ENCODE assay signal across 8 cellular contexts in the genomic region with DNA sequence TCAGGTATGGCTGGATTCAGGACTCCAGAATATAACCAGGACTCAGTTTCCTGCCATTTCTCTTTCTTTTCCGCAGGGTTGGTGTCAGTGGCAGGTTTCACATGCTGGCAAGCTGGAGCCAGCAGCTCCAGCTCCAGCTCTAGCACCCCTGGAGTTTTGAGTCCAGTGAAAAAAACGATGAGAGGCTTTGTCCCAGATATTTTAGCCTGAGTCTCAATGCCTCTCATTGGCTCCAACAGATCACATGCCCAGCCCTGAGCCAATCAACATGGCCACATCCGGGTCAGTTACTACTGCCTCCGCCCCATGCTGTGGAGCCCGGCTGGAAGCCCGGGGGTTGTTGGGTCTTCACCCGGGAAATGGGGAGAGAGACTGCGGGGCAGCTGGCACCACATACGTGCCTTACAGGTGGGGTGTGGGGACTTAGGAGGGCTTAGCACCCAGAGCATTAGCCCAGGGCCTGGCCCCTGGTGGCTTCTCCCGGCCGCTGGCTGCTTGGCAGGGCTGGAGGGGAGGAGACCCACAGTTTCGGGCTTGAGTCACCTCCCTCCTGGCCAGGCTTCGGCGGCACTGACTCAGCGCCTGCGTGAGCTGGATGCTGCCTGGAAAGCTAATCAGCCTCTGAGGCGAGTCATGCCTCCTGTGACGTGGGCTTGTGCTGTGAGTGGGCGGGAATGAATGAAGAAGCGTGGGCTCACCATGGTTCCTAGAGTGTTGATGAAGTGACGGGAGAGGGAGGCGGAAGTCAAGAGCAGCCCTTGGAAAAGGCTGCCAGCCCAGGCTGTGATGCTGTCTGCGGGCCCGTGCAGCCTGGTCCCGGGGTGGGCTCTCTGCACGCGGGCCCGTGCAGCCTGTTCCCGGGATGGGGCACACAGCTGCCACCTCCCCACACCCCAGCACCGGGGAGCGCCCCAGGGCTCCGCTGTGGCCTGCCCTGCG. TPM values are rescaled to one million over a fixed set of nuclear protein-coding genes. Genes with fewer than 3 reads are reported as not detected.
DNase-seq lines count a peak whose midpoint lies in the region; ATAC-seq and TF ChIP-seq lines count a peak whose summit lies in the region.

No MANE protein-coding gene starts in this region.

- TF ChIP-seq CTCF in AG10803 (conservative IDR thresholded peaks at IDR 0.05; ENCODE audit: low read length) (no peak; the same call in 1 of the 2 replicates), GM23338 (conservative IDR thresholded peaks at IDR 0.05; ENCODE audit: low read depth in 2 of 2) (no peak), heart left ventricle (IDR thresholded peaks at IDR 0.05) (peak in 1 of 12 donors; percentile 19), tibial nerve (IDR thresholded peaks at IDR 0.05) (peak in 2 of 5 experiments; percentile 28 to 56)

- no peak overlapping the region for H3K4me3 Mint-ChIP-seq in GM23338
- H3K4me3 Mint-ChIP-seq in T-helper 17 cell, result peak overlapping the region; percentile 91

- peak; percentile 99 for DNase-seq in AG10803 (ENCODE audit: low read depth)
- peak; percentile 64 for DNase-seq in GM23338 (ENCODE audit: low spot score)
- peak; percentile 54 to 68 for DNase-seq in NCI-H187 (lab: John Stamatoyannopoulos, UW)
- peak; percentile 61 to 72 (median 61) for DNase-seq in T-helper 17 cell
- DNase-seq in amniotic stem cell (lab: John Stamatoyannopoulos, UW), result peak; percentile 98
- peak; percentile 94 to 98 (median 96) for DNase-seq in heart left ventricle
- peak; percentile 92 to 99 (median 97) for DNase-seq in posterior cingulate gyrus
- peak; percentile 88 to 93 for DNase-seq in tibial nerve (ENCODE audit: low spot score in 2 of 2)

- no peaks in the 10 kb centered on the region for H3K9me2 ChIP-seq in GM23338 (ENCODE audit: insufficient read depth)

- 0 out of 2 replicates have a peak, but pooled peaks cover 13% of the 10 kb centered on the region for H3F3A ChIP-seq in GM23338 (replicated peaks; ENCODE audit: low read depth)

- ATAC-seq in GM23338, result peak; percentile 82
- ATAC-seq in T-helper 17 cell, result peak; percentile 95
- peak; percentile 96 to 97 (median 96) for ATAC-seq in heart left ventricle

- intact Hi-C loops in heart left ventricle (cut with DNase I), result no loop called here
- intact Hi-C loops in posterior cingulate gyrus (cut with DNase I), result loop anchor here (2.0 to 10.0 kb wide), 2 partner anchors 15 to 243 kb away; partner anchors contain the start of gene MRTFA

- H3K36me3 Mint-ChIP-seq in GM23338 (ENCODE audit: low read depth) (no peaks in the 10 kb centered on the region), T-helper 17 cell (ENCODE audit: low read depth) (no peaks in the 10 kb centered on the region)

- peak; percentile 83 to 96 for TF ChIP-seq EP300 in tibial nerve (IDR thresholded peaks at IDR 0.05)

- H3K9me3 ChIP-seq in T-helper 17 cell (ENCODE audit: control insufficient read depth, low read length, poor library complexity, severe bottlenecking) (no peaks in the 10 kb centered on the region), heart left ventricle (no peaks in the 10 kb centered on the region), tibial nerve (no peaks in the 10 kb centered on the region)

- H3K27ac ChIP-seq in GM23338 (ENCODE audit: low read depth), result no peak overlapping the region
- peak overlapping the region; percentile 94 to 100 (median 98) for H3K27ac ChIP-seq in heart left ventricle
- H3K27ac ChIP-seq in tibial nerve, result peak overlapping the region; percentile 90 to 99 (median 96)

- H3K79me2 ChIP-seq in GM23338 (replicated peaks; ENCODE audit: insufficient read depth), result no peaks in the 10 kb centered on the region

- no peaks in the 10 kb centered on the region for H3K36me3 ChIP-seq in GM23338 (ENCODE audit: insufficient read depth)
- no peaks in the 10 kb centered on the region for H3K36me3 ChIP-seq in heart left ventricle
- no peaks in the 10 kb centered on the region for H3K36me3 ChIP-seq in tibial nerve

- H3K27me3 ChIP-seq in GM23338 (ENCODE audit: insufficient read depth) (no peaks in the 10 kb centered on the region), heart left ventricle (no peaks in the 10 kb centered on the region), tibial nerve (no peaks in the 10 kb centered on the region)

- H3K9me3 Mint-ChIP-seq in GM23338, result no peaks in the 10 kb centered on the region

- H3K27ac Mint-ChIP-seq in GM23338 (peak overlapping the region; percentile 67), T-helper 17 cell (peak overlapping the region; percentile 94)

- H3K4me1 Mint-ChIP-seq in GM23338 (peaks cover 9% of the 10 kb centered on the region), T-helper 17 cell (peaks cover 13% of the 10 kb centered on the region)

- no peaks in the 10 kb centered on the region for H4K20me1 ChIP-seq in GM23338 (replicated peaks; ENCODE audit: insufficient read depth)

- 13 to 41% (median 33%) methylated on average over 22 to 33 of the region's 33 CpGs for WGBS in heart left ventricle, 4 donors
- 14 to 16% methylated on average over 26 to 33 of the region's 33 CpGs for WGBS in tibial nerve, 2 donors

- TF ChIP-seq POLR2A in heart left ventricle (IDR thresholded peaks at IDR 0.05), result peak; percentile 25 to 87
- peak; percentile 52 to 87 for TF ChIP-seq POLR2A in tibial nerve (IDR thresholded peaks at IDR 0.05)

- H3K27me3 Mint-ChIP-seq in GM23338 (ENCODE audit: insufficient read depth, low read depth, poor library complexity) (peaks cover 13% of the 10 kb centered on the region), T-helper 17 cell (no peaks in the 10 kb centered on the region)

- H2AFZ ChIP-seq in GM23338, result peak overlapping the region; percentile 67

- H3K4me1 ChIP-seq in GM23338 (ENCODE audit: insufficient read depth) (peaks cover 4% of the 10 kb centered on the region), heart left ventricle (peaks cover 0 to 44% (median 32%) of the 10 kb centered on the region in 12 donors), tibial nerve (peaks cover 0 to 40% (median 9%) of the 10 kb centered on the region in 4 donors)

- no peak overlapping the region for H3K4me2 ChIP-seq in GM23338

- H3K4me3 ChIP-seq in AG10803 (ENCODE audit: low read length) (peak overlapping the region; percentile 91), GM23338 (no peak overlapping the region), heart left ventricle (peak overlapping the region in 11 of 12 donors; percentile 44 to 82 (median 69)), tibial nerve (peak overlapping the region; percentile 47 to 64 (median 51))

TF ChIP-seq in GM23338, 12 proteins besides CTCF, POLR2A, EP300 and RAD21:
- TF ChIP-seq EZH2phosphoT487 (IDR thresholded peaks at IDR 0.05; ENCODE audit: unreplicated experiment), result no peak
- TF ChIP-seq CREB1 (CRISPR knock-in tag; IDR thresholded peaks at IDR 0.05; ENCODE audit: low read depth), result no peak
- TF ChIP-seq NANOG (IDR thresholded peaks at IDR 0.05; ENCODE audit: borderline replicate concordance), result no peak
- TF ChIP-seq, protein P1, sequence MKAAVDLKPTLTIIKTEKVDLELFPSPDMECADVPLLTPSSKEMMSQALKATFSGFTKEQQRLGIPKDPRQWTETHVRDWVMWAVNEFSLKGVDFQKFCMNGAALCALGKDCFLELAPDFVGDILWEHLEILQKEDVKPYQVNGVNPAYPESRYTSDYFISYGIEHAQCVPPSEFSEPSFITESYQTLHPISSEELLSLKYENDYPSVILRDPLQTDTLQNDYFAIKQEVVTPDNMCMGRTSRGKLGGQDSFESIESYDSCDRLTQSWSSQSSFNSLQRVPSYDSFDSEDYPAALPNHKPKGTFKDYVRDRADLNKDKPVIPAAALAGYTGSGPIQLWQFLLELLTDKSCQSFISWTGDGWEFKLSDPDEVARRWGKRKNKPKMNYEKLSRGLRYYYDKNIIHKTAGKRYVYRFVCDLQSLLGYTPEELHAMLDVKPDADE (IDR thresholded peaks at IDR 0.05), result no peak
- TF ChIP-seq JUNB (IDR thresholded peaks at IDR 0.05; ENCODE audit: unreplicated experiment), result no peak
- TF ChIP-seq ZNF331 (CRISPR knock-in tag; IDR thresholded peaks at IDR 0.05; ENCODE audit: low read depth), result no peak
- no peak for TF ChIP-seq STAT1 (IDR thresholded peaks at IDR 0.05; ENCODE audit: unreplicated experiment)

RNA-seq across cellular contexts. Expression of gene MRTFA, which starts 15.3 kb away (rescaled TPM):
- total RNA-seq in GM23338 (2014; rRNA removed; shearing (Covaris generic)), result 85.2 and 92.4 TPM in 2 replicates
- polyA plus RNA-seq in GM23338 (2016; fragmentation: Nextera tagmentation; extraction: Ambion mirVana), result 18.1 and 19.3 TPM in 2 replicates
- 10 to 100 TPM; 70.1 to 71.5 TPM for total RNA-seq in T-helper 17 cell
- total RNA-seq in heart left ventricle, result 10 to 100 TPM; 14.0 to 52.6 (median 28.4) TPM
- polyA plus RNA-seq in heart left ventricle, result 10 to 100 TPM; 16.0 to 26.9 TPM
- total RNA-seq in tibial nerve, result 100 to 1,000 TPM in 2 of 4 donors, 10 to 100 TPM in 2; 69.7 to 119 (median 104) TPM

RNA-seq across cellular contexts. Expression of gene MCHR1, which starts 27.5 kb away (rescaled TPM):
- total RNA-seq in GM23338 (2014; rRNA removed; shearing (Covaris generic)), result 0.27 and 2.4 TPM in 2 replicates
- 0.83 and 0.91 TPM in 2 replicates for polyA plus RNA-seq in GM23338 (2016; fragmentation: Nextera tagmentation; extraction: Ambion mirVana)
- not detected for total RNA-seq in T-helper 17 cell
- under 1 TPM in 5 of 9 donors, not detected in 4; 0.09 to 0.96 (median 0.45) TPM for total RNA-seq in heart left ventricle
- under 1 TPM; 0.23 to 0.35 TPM for polyA plus RNA-seq in heart left ventricle
- total RNA-seq in tibial nerve, result 1 to 10 TPM in 1 of 4 donors, under 1 TPM in 1, not detected in 2; 0.39 to 1.0 TPM
